Comparison of ENCODE assay signal across 13 cellular contexts in the genomic region with DNA sequence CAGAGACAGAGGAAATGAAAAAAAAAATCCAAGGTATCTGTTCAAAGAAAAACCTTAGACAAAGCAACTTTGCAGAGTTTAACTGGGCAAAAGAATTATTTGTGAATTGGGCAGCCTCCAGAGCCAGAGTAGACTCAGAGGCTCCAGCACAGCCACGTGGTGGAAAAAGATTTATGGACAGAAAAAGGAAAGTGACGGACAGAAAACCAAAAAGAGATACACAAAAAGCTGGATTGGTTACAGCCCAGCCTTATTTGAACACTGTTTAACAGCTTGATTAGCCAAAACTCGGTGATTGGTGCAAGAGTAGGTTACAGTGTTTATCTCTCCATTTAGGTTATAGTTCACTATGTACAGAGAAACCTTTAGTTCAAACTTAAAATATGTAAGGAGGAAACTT. TPM values are rescaled to one million over a fixed set of nuclear protein-coding genes. Genes with fewer than 3 reads are reported as not detected.
DNase-seq lines count a peak whose midpoint lies in the region; ATAC-seq, FAIRE-seq and TF ChIP-seq lines count a peak whose summit lies in the region.
"Had no signal": no experiment of that assay in that cellular context is flagged by ENCODE, and none has a peak within 500 bp of the region (broad histone marks: within the 10 kb centered on the region; RNA-seq: fewer than 3 reads in every experiment).

No MANE protein-coding gene starts in this region.

- H3K36me3 ChIP-seq in mucosa of rectum (ENCODE audit: control insufficient read depth in 2 of 2, insufficient read depth in 2 of 2, low read length in 2 of 2): no peaks in the 10 kb centered on the region
- H3K36me3 ChIP-seq in transverse colon: no peaks in the 10 kb centered on the region
- H3K36me3 ChIP-seq in MG63: no peaks in the 10 kb centered on the region
- no peaks in the 10 kb centered on the region for H3K36me3 ChIP-seq in upper lobe of left lung
- H3K36me3 ChIP-seq: esophagus squamous epithelium had no signal

- ATAC-seq in upper lobe of left lung (ENCODE audit: low FRiP score in 2 of 2) (no peak), GM18870 (IDR thresholded peaks at IDR 0.05; ENCODE audit: unreplicated experiment) (no peak)
- ATAC-seq: activated naive CD4-positive, alpha-beta T cell treated with anti-CD3 and anti-CD28 coated beads, Interleukin-2, amount 50 U/mL, for 72 hours had no signal

- TF ChIP-seq CTCF in transverse colon (IDR thresholded peaks at IDR 0.05) (no peak), upper lobe of left lung (IDR thresholded peaks at IDR 0.05) (no peak)

- H3K4me3 ChIP-seq in mucosa of rectum (ENCODE audit: low read length in 2 of 2): no peak overlapping the region
- no peak overlapping the region for H3K4me3 ChIP-seq in transverse colon
- H3K4me3 ChIP-seq in MG63: no peak overlapping the region
- no peak overlapping the region for H3K4me3 ChIP-seq in upper lobe of left lung
- H3K4me3 ChIP-seq: esophagus squamous epithelium had no signal

- H3K4me1 ChIP-seq in mucosa of rectum (ENCODE audit: control insufficient read depth in 2 of 2, insufficient read depth in 2 of 2, low read length in 2 of 2) (peaks cover 0 to 10% of the 10 kb centered on the region in 2 donors), transverse colon (peaks cover 8 to 30% (median 14%) of the 10 kb centered on the region in 4 donors), upper lobe of left lung (peaks cover 0 to 12% (median 6%) of the 10 kb centered on the region in 4 donors)

- 8 to 16% methylated on average over 3 of the region's 3 CpGs for WGBS in transverse colon (ENCODE audit: low coverage in 1 of 2), 2 donors
- WGBS in upper lobe of left lung, 2 donors: 8 to 14% methylated on average over 3 of the region's 3 CpGs

- in situ Hi-C loops in transverse colon (cut with MboI; ENCODE audit: low pct_ligation_motif_present in 1 of 4, low pct_unique_long_range_greater_than_20kb in 1 of 4, low sequenced_read_pairs in 3 of 4): no loop called here

- H3K9ac ChIP-seq in mucosa of rectum (ENCODE audit: low read depth in 1 of 2, low read length in 2 of 2): no peak overlapping the region

- H3K27me3 ChIP-seq in mucosa of rectum (ENCODE audit: control insufficient read depth in 2 of 2, insufficient read depth in 2 of 2, low read length in 2 of 2): no peaks in the 10 kb centered on the region
- H3K27me3 ChIP-seq in transverse colon: no peaks in the 10 kb centered on the region
- no peaks in the 10 kb centered on the region for H3K27me3 ChIP-seq in MG63
- H3K27me3 ChIP-seq in upper lobe of left lung: no peaks in the 10 kb centered on the region
- H3K27me3 ChIP-seq: esophagus squamous epithelium had no signal

- intact Hi-C loops in transverse colon (cut with DNase I; ENCODE audit: low total_unique reads): no loop called here

- peak; percentile 48 for DNase-seq in M059J (ENCODE audit: low read depth)
- peak; percentile 31 for DNase-seq in transverse colon
- no peak for DNase-seq in MG63
- no peak for DNase-seq in upper lobe of left lung
- DNase-seq: activated CD8-positive, alpha-beta memory T cell treated with anti-CD3 and anti-CD28 coated beads, Interleukin-2, amount 50 U/mL, for 4 hours; esophagus squamous epithelium; HCEC 1CT; stimulated activated CD4-positive, alpha-beta T cell treated with anti-CD3 and anti-CD28 coated beads, Interleukin-2, amount 100 ng/mL, for 48 hours; stimulated activated naive CD4-positive, alpha-beta T cell had no signal

- TF ChIP-seq EP300 in transverse colon (IDR thresholded peaks at IDR 0.05; ENCODE audit: low read depth) (no peak), upper lobe of left lung (IDR thresholded peaks at IDR 0.05) (no peak)

- H3K9me3 ChIP-seq in mucosa of rectum (ENCODE audit: control insufficient read depth in 2 of 2, low read length in 2 of 2): peaks cover 0 to 2% of the 10 kb centered on the region in 2 donors
- H3K9me3 ChIP-seq in transverse colon: no peaks in the 10 kb centered on the region
- no peaks in the 10 kb centered on the region for H3K9me3 ChIP-seq in MG63
- no peaks in the 10 kb centered on the region for H3K9me3 ChIP-seq in upper lobe of left lung
- H3K9me3 ChIP-seq: esophagus squamous epithelium had no signal

- TF ChIP-seq POLR2A in transverse colon (IDR thresholded peaks at IDR 0.05) (no peak), upper lobe of left lung (IDR thresholded peaks at IDR 0.05) (no peak)

- H3K27ac ChIP-seq in mucosa of rectum (ENCODE audit: low read depth in 2 of 2, low read length in 2 of 2) (peak overlapping the region; percentile 53 to 78), transverse colon (peak overlapping the region; percentile 60 to 74 (median 66)), upper lobe of left lung (no peak overlapping the region)

- FAIRE-seq in colon (lab: Jason Lieb, UNC): peak; percentile 89

RNA-seq across cellular contexts. Expression of gene GPD1L, which starts 23.7 kb away (rescaled TPM):
- total RNA-seq in M059J (2014; rRNA removed; shearing (Covaris generic)): 3.1 and 14.5 TPM in 2 replicates
- total RNA-seq in transverse colon: 100 to 1,000 TPM in 1 of 4 donors, 10 to 100 TPM in 3; 35.6 to 107 (median 66.5) TPM
- 12.0 and 12.9 TPM in 2 replicates for total RNA-seq in MG63 (2014; rRNA removed; shearing (Covaris generic); ENCODE audit: low replicate concordance)
- total RNA-seq in upper lobe of left lung: 100 to 1,000 TPM in 4 of 6 donors, 10 to 100 TPM in 2; 50.8 to 221 (median 115) TPM

Comparison
In these comparisons a context has a peak if more than half of its experiments do, and no peak if none do; other contexts are left out.
1. DNase-seq: peak in M059J (single experiment) and transverse colon (single experiment); none in MG63 (single experiment) and upper lobe of left lung (0 of 2).
2. H3K27ac ChIP-seq: peak in mucosa of rectum (2 of 2) and transverse colon (4 of 4); none in upper lobe of left lung (0 of 4).